Comparison of ENCODE assay signal across 8 cellular contexts in genomic region chr15:92906563-92907081, GRCh38. TPM values are rescaled to one million over a fixed set of nuclear protein-coding genes. Genes with fewer than 3 reads are reported as not detected.
DNase-seq lines count a peak whose midpoint lies in the region; ATAC-seq and TF ChIP-seq lines count a peak whose summit lies in the region.

No MANE protein-coding gene starts in this region.

- peak overlapping the region; percentile 70 for H3K4me3 ChIP-seq in osteoblast (ENCODE audit: insufficient read depth, low read length)

- peak overlapping the region; percentile 100 for H3K27ac ChIP-seq in osteoblast (ENCODE audit: low read depth, low read length)

- no peaks in the 10 kb centered on the region for H3K9me3 ChIP-seq in osteoblast (ENCODE audit: low read depth, low read length)

- peaks cover 75% of the 10 kb centered on the region for H3K4me1 ChIP-seq in osteoblast (ENCODE audit: insufficient read depth, low read length)

- no peak for TF ChIP-seq CTCF in osteoblast (IDR thresholded peaks at IDR 0.05; ENCODE audit: extremely low read depth, low read depth, low read length)

- H3K4me2 ChIP-seq in osteoblast (ENCODE audit: insufficient read depth, low read length): peak overlapping the region; percentile 91

- H3K79me2 ChIP-seq in osteoblast (ENCODE audit: insufficient read depth, low read length): peaks cover 96% of the 10 kb centered on the region

- H2AFZ ChIP-seq in osteoblast (ENCODE audit: low read length): no peak overlapping the region

- peak; percentile 36 for ATAC-seq in HG02678 (IDR thresholded peaks at IDR 0.05; ENCODE audit: unreplicated experiment)

- H4K20me1 ChIP-seq in osteoblast (ENCODE audit: insufficient read depth, low read length): peaks cover 17% of the 10 kb centered on the region

- DNase-seq in DMS 273 (lab: John Stamatoyannopoulos, UW; ENCODE audit: unreplicated experiment) (peak; percentile 15), DMS 273 treated with DMSO at 0.1 percent for 48 hours (lab: John Stamatoyannopoulos, UW) (no peak), SW480 (ENCODE audit: low spot score) (peak; percentile 70), osteoblast (ENCODE audit: insufficient read length, low spot score, missing footprints) (no peak), NCI-H1417 treated with DMSO at 0.1 percent for 48 hours (lab: John Stamatoyannopoulos, UW) (no peak), NCI-H82 treated with DMSO at 0.1 percent for 48 hours (lab: John Stamatoyannopoulos, UW; ENCODE audit: unreplicated experiment) (no peak)
- DNase-seq in effector CD4-positive, alpha-beta T cell: peak; percentile 44

- no peaks in the 10 kb centered on the region for H3K27me3 ChIP-seq in osteoblast (ENCODE audit: insufficient read depth, low read length)

- peaks cover 18% of the 10 kb centered on the region for H3K36me3 ChIP-seq in osteoblast (ENCODE audit: insufficient read depth, low read length)

RNA-seq across cellular contexts. Expression of gene CHD2, which starts 6.5 kb away (rescaled TPM):
- 94.0 and 98.8 TPM in 2 replicates for total RNA-seq in osteoblast

Comparison
In these comparisons a context has a peak if more than half of its experiments do, and no peak if none do; other contexts are left out.
1. DNase-seq: peak in DMS 273 (single experiment), SW480 (single experiment) and effector CD4-positive, alpha-beta T cell (single experiment); none in DMS 273 treated with DMSO at 0.1 percent for 48 hours (single experiment), osteoblast (single experiment), NCI-H1417 treated with DMSO at 0.1 percent for 48 hours (single experiment) and NCI-H82 treated with DMSO at 0.1 percent for 48 hours (single experiment).